In the genomic region with DNA sequence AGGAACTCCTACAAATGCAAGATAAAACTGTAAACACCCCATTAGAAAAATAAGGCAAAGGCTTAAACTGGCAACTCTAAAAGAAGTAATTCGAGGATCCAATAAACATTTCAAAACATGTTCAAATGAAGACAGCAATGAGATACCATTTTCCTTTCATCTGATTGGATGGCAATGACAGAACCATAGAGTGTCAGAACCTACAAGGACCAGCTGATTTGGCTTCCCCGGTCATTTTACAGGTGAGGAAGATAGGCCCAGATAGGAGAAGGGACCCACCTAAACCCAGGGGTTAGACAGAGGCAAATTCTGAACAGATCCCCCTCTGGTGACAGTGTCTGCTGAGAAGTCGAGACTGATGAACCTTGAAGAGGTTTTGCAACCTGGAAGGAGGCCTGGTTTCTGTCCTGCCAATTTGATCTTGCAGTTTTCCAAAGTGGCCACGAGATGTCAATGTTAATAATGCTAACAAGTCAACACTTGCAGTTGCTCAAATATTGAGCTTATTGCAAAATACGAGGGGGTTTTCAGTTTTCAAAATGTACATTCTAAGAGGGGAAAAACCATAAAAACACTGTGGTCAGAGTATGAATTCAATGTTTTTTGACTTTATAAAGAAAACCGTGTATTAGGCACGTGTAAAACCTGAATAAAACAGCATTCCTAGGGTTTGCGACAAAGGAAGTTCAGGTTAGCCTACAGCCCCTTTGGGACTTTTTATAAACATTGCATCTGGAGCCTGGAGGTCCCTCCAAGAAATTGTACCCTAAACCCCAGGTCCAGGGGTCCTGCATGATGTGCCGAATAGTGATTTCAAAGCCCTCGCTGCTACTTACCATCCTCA, we compare ENCODE assay signal across 8 cellular contexts. TPM values are rescaled to one million over a fixed set of nuclear protein-coding genes. Genes with fewer than 3 reads are reported as not detected.
DNase-seq lines count a peak whose midpoint lies in the region; ATAC-seq and TF ChIP-seq lines count a peak whose summit lies in the region.

No MANE protein-coding gene starts in this region.

- WGBS in mesenchymal stem cell = 64% methylated on average over 9 of the region's 10 CpGs

- H3K27ac Mint-ChIP-seq in T-helper 17 cell = no peak overlapping the region

- ATAC-seq in T-helper 17 cell = no peak

- H2BK15ac ChIP-seq in mesenchymal stem cell (ENCODE audit: low read depth, poor library complexity, severe bottlenecking) = no peak overlapping the region

- no peak overlapping the region for H2BK5ac ChIP-seq in mesenchymal stem cell (ENCODE audit: low read depth, low read length, poor library complexity, severe bottlenecking)

- no peaks in the 10 kb centered on the region for H3K36me3 Mint-ChIP-seq in T-helper 17 cell (ENCODE audit: low read depth)

- no peaks in the 10 kb centered on the region for H3K36me3 ChIP-seq in mesenchymal stem cell (ENCODE audit: control insufficient read depth in 1 of 2, insufficient read depth in 2 of 2, low read depth in 1 of 2, low read length in 2 of 2)

- H3K23ac ChIP-seq in mesenchymal stem cell (ENCODE audit: low read length in 2 of 2) = no peak overlapping the region

- H2BK12ac ChIP-seq in mesenchymal stem cell (ENCODE audit: low read length in 2 of 2) = no peak overlapping the region

- no peak overlapping the region for H3K18ac ChIP-seq in mesenchymal stem cell (ENCODE audit: low read depth in 1 of 2, low read length in 2 of 2)

- H3K9me3 ChIP-seq in mesenchymal stem cell (ENCODE audit: control insufficient read depth, low read length) (no peaks in the 10 kb centered on the region), T-helper 17 cell (ENCODE audit: control insufficient read depth, low read length, poor library complexity, severe bottlenecking) (no peaks in the 10 kb centered on the region)

- H2AK5ac ChIP-seq in mesenchymal stem cell (ENCODE audit: low read length, severe bottlenecking) = no peak overlapping the region

- H3K14ac ChIP-seq in mesenchymal stem cell (ENCODE audit: low read length in 2 of 2) = no peak overlapping the region

- intact Hi-C loops in dorsolateral prefrontal cortex (cut with DNase I) = loop anchor here (1.0 to 5.0 kb wide), 3 partner anchors 48 to 112 kb away; no protein-coding TSS in a partner anchor

- peaks cover 30% of the 10 kb centered on the region for H3K27me3 Mint-ChIP-seq in T-helper 17 cell

- H3K27me3 ChIP-seq in dorsolateral prefrontal cortex = peaks cover 0 to 5% (median 0%) of the 10 kb centered on the region in 45 donors
- peaks cover 0 to 4% of the 10 kb centered on the region in 2 experiments for H3K27me3 ChIP-seq in mesenchymal stem cell (ENCODE audit: control insufficient read depth in 1 of 2, insufficient read depth in 1 of 2, low read length in 2 of 2)

- no peak overlapping the region for H2AFZ ChIP-seq in mesenchymal stem cell (ENCODE audit: low read depth, low read length)

- no peak overlapping the region for H3K4me3 ChIP-seq in dorsolateral prefrontal cortex
- no peak overlapping the region for H3K4me3 ChIP-seq in mesenchymal stem cell (ENCODE audit: insufficient read depth in 1 of 2, low read depth in 1 of 2, low read length in 2 of 2)

- H4K91ac ChIP-seq in mesenchymal stem cell (ENCODE audit: low read length) = no peak overlapping the region

- H4K8ac ChIP-seq in mesenchymal stem cell (ENCODE audit: low read length) = no peak overlapping the region

- H3K4me3 Mint-ChIP-seq in T-helper 17 cell = no peak overlapping the region

- H2BK120ac ChIP-seq in mesenchymal stem cell (ENCODE audit: low read depth, low read length) = no peak overlapping the region

- H3K79me1 ChIP-seq in mesenchymal stem cell (replicated peaks; ENCODE audit: low read length, poor library complexity, severe bottlenecking) = no peaks in the 10 kb centered on the region

- no peak overlapping the region for H3K4ac ChIP-seq in mesenchymal stem cell (ENCODE audit: low read depth in 1 of 2, low read length in 2 of 2)

- H3K9ac ChIP-seq in mesenchymal stem cell (ENCODE audit: low read length) = peak overlapping the region; percentile 21

- no peak overlapping the region for H3K4me2 ChIP-seq in mesenchymal stem cell (ENCODE audit: low read length, poor library complexity, severe bottlenecking)

- TF ChIP-seq CTCF in dorsolateral prefrontal cortex (IDR thresholded peaks at IDR 0.05 in 54 of 56, conservative IDR thresholded peaks at IDR 0.05 in 2 of 56; ENCODE audit: low read depth in 1 of 56, partially characterized antibody in 56 of 56) = peak in 55 of 56 donors; percentile 44 to 86 (median 67)

- H3K27ac ChIP-seq in dorsolateral prefrontal cortex = no peak overlapping the region
- no peak overlapping the region for H3K27ac ChIP-seq in mesenchymal stem cell (ENCODE audit: low read length, poor library complexity, severe bottlenecking)

- DNase-seq in D341Med (ENCODE audit: low spot score) = peak; percentile 53
- peak; percentile 67 for DNase-seq in HCEC 1CT
- DNase-seq in OCI-M1 (lab: John Stamatoyannopoulos, UW) = peak; percentile 81
- DNase-seq in dorsolateral prefrontal cortex = peak in 1 of 10 donors; percentile 64
- peak; percentile 36 for DNase-seq in mesenchymal stem cell
- no peak for DNase-seq in cortex of kidney (lab: John Stamatoyannopoulos, UW)
- DNase-seq in NCI-H2029 treated with DMSO at 0.1 percent for 48 hours (lab: John Stamatoyannopoulos, UW) = no peak
- DNase-seq in T-helper 17 cell = no peak

- H3K4me1 ChIP-seq in mesenchymal stem cell (ENCODE audit: control insufficient read depth, insufficient read depth, low read depth, low read length) = peaks cover 3% of the 10 kb centered on the region

- peaks cover 6% of the 10 kb centered on the region for H3K4me1 Mint-ChIP-seq in T-helper 17 cell

RNA-seq across cellular contexts. Expression of a gene that starts 21.5 kb away (rescaled TPM):
- total RNA-seq in dorsolateral prefrontal cortex = 1 to 10 TPM in 102 of 120 experiments, under 1 TPM in 18; 0.40 to 7.5 (median 1.8) TPM
- polyA plus RNA-seq in mesenchymal stem cell (2013, experiment 1 of 2) = not detected
- polyA plus RNA-seq in mesenchymal stem cell (2013, experiment 2 of 2) = not detected
- 1 to 10 TPM in 1 of 2 donors, not detected in 1; 4.1 TPM for total RNA-seq in T-helper 17 cell

RNA-seq across cellular contexts. Expression of a gene that starts 41.1 kb away (rescaled TPM):
- total RNA-seq in dorsolateral prefrontal cortex = 10 to 100 TPM in 5 of 120 experiments, 1 to 10 TPM in 115; 1.3 to 13.1 (median 5.4) TPM
- 0.01 TPM for polyA plus RNA-seq in mesenchymal stem cell (2013, experiment 1 of 2)
- polyA plus RNA-seq in mesenchymal stem cell (2013, experiment 2 of 2) = not detected
- 100 to 1,000 TPM in 1 of 2 donors, 10 to 100 TPM in 1; 87.1 to 104 TPM for total RNA-seq in T-helper 17 cell

Comparison
In these comparisons a context has a peak if more than half of its experiments do, and no peak if none do; other contexts are left out.
1. DNase-seq: peak in D341Med (single experiment), HCEC 1CT (single experiment), OCI-M1 (single experiment) and mesenchymal stem cell (single experiment); none in cortex of kidney (single experiment), NCI-H2029 treated with DMSO at 0.1 percent for 48 hours (single experiment) and T-helper 17 cell (0 of 3).
2. RNA of a gene that starts 41.1 kb away (total RNA-seq): 87.1 to 104 TPM in T-helper 17 cell; 1.3 to 13.1 TPM in dorsolateral prefrontal cortex; every median in the first group is over 4 times any median in the second.